9 cellular contexts compared by ENCODE assay signal in the genomic region with DNA sequence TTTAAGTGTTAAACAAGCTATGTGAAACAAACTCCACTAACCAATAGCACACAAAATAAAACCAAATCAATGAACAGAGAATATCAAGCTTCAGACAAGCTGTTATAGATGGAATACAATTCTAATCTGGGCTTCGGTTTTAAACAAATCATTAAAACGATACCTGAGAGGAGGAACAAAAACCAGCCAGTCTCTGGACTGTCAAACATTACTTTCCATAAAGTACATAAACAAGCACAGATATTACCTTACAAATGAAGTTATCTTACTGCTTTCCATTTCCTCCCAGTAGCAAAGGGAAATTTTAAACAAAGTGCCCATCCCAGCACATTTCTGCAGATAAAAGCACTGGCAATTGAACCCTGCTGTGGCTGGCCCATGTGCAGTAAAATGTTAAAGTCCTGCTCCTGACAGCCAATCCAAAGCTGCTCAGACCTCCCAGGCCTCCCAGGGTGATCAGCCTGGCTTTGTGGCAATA.
DNase-seq lines count a peak whose midpoint lies in the region; ATAC-seq and TF ChIP-seq lines count a peak whose summit lies in the region.
"Had no signal": no experiment of that assay in that cellular context is flagged by ENCODE, and none has a peak within 500 bp of the region (broad histone marks: within the 10 kb centered on the region; RNA-seq: fewer than 3 reads in every experiment).

No MANE protein-coding gene starts in this region.

- DNase-seq in COLO668 (lab: John Stamatoyannopoulos, UW; ENCODE audit: unreplicated experiment) (peak; percentile 15), right atrium auricular region (ENCODE audit: low spot score) (no peak)
- DNase-seq in activated T-cell treated with anti-CD3 and anti-CD28 coated beads, Interleukin-2, amount 50 U/mL, for 48 hours: no peak
- no peak for DNase-seq in activated T-helper 2 cell treated with anti-CD3 and anti-CD28 coated beads, Interferon-gamma antibody, Interleukin-2, Interleukin-4, amounts not matched to agents 10 μg/mL and 5 μg/mL and 100 μg/mL, durations not matched to agents 14 hours and 24 hours and 36 hours (ENCODE audit: low spot score)
- no peak for DNase-seq in CD4-positive, alpha-beta T cell

- H3K4me2 ChIP-seq in SU-DHL-6 (ENCODE audit: low read depth, low read length, poor library complexity, severe bottlenecking): peak overlapping the region; percentile 20

- H3K27me3 ChIP-seq in SU-DHL-6 (ENCODE audit: low read length) (no peaks in the 10 kb centered on the region), right atrium auricular region (no peaks in the 10 kb centered on the region)
- no peaks in the 10 kb centered on the region for H3K27me3 ChIP-seq in CD4-positive, alpha-beta T cell (ENCODE audit: control insufficient read depth, insufficient read depth, low read length)

- H3K9ac ChIP-seq in SU-DHL-6 (ENCODE audit: low read length): no peak overlapping the region

- POLR2A ChIA-PET in CD4-positive, alpha-beta T cell (lab: Charles Lee): no interaction called here

- H3K4me1 ChIP-seq in right atrium auricular region: no peaks in the 10 kb centered on the region

- H3K27ac ChIP-seq in SU-DHL-6 (ENCODE audit: low read depth, low read length): no peak overlapping the region
- no peak overlapping the region for H3K27ac ChIP-seq in CD4-positive, alpha-beta T cell (ENCODE audit: low read depth, low read length)
- no peak overlapping the region for H3K27ac ChIP-seq in right atrium auricular region
- H3K27ac ChIP-seq: C4-2B had no signal

- TF ChIP-seq CTCF in SU-DHL-6 (IDR thresholded peaks at IDR 0.05; ENCODE audit: insufficient read depth, low read length, poor library complexity, severe bottlenecking) (no peak), right atrium auricular region (IDR thresholded peaks at IDR 0.05) (no peak)
- no peak for TF ChIP-seq CTCF in CD4-positive, alpha-beta T cell (IDR thresholded peaks at IDR 0.05)

- ATAC-seq in GM19452 (IDR thresholded peaks at IDR 0.05; ENCODE audit: unreplicated experiment) (peak; percentile 71), HG03060 (IDR thresholded peaks at IDR 0.05; ENCODE audit: low read depth, unreplicated experiment) (peak; percentile 93)
- ATAC-seq in CD4-positive, alpha-beta T cell (ENCODE audit: poor library complexity): no peak

- H2AFZ ChIP-seq in SU-DHL-6 (ENCODE audit: low read depth, low read length, severe bottlenecking): no peak overlapping the region

- H3K27me3 Mint-ChIP-seq in activated T-helper 2 cell treated with anti-CD3 and anti-CD28 coated beads, Interferon-gamma antibody, Interleukin-2, Interleukin-4, amounts not matched to agents 10 μg/mL and 5 μg/mL and 100 μg/mL, durations not matched to agents 14 hours and 24 hours and 36 hours (ENCODE audit: low read depth): peaks cover 2% of the 10 kb centered on the region
- H3K27me3 Mint-ChIP-seq in CD4-positive, alpha-beta T cell: no peaks in the 10 kb centered on the region

- H3K4me3 Mint-ChIP-seq in activated T-helper 2 cell treated with anti-CD3 and anti-CD28 coated beads, Interferon-gamma antibody, Interleukin-2, Interleukin-4, amounts not matched to agents 10 μg/mL and 5 μg/mL and 100 μg/mL, durations not matched to agents 14 hours and 24 hours and 36 hours (ENCODE audit: low read depth): no peak overlapping the region
- H3K4me3 Mint-ChIP-seq in CD4-positive, alpha-beta T cell: no peak overlapping the region

- H3K27ac Mint-ChIP-seq in activated T-helper 2 cell treated with anti-CD3 and anti-CD28 coated beads, Interferon-gamma antibody, Interleukin-2, Interleukin-4, amounts not matched to agents 10 μg/mL and 5 μg/mL and 100 μg/mL, durations not matched to agents 14 hours and 24 hours and 36 hours: no peak overlapping the region
- no peak overlapping the region for H3K27ac Mint-ChIP-seq in CD4-positive, alpha-beta T cell

- no peaks in the 10 kb centered on the region for H3K36me3 ChIP-seq in SU-DHL-6 (ENCODE audit: low read length)
- no peaks in the 10 kb centered on the region for H3K36me3 ChIP-seq in right atrium auricular region

- H3K4me3 ChIP-seq in SU-DHL-6 (ENCODE audit: insufficient read depth, low read length, poor library complexity, severe bottlenecking): no peak overlapping the region
- H3K4me3 ChIP-seq in right atrium auricular region: no peak overlapping the region

- no peaks in the 10 kb centered on the region for H3K79me2 ChIP-seq in SU-DHL-6 (ENCODE audit: insufficient read depth, low read length)

- H4K20me1 ChIP-seq in SU-DHL-6 (ENCODE audit: low read depth, low read length): no peaks in the 10 kb centered on the region

- intact Hi-C loops in activated T-helper 2 cell treated with anti-CD3 and anti-CD28 coated beads, Interferon-gamma antibody, Interleukin-2, Interleukin-4, amounts not matched to agents 10 μg/mL and 5 μg/mL and 100 μg/mL, durations not matched to agents 14 hours and 24 hours and 36 hours (cut with micrococcal nuclease): no loop called here
- intact Hi-C loops in CD4-positive, alpha-beta T cell (cut with DNase I, micrococcal nuclease): no loop called here

- CTCF ChIA-PET in CD4-positive, alpha-beta T cell (lab: Charles Lee): no interaction called here

- no peaks in the 10 kb centered on the region for H3K9me2 ChIP-seq in SU-DHL-6 (replicated peaks; ENCODE audit: insufficient read depth, low read length)

- H3F3A ChIP-seq in SU-DHL-6 (ENCODE audit: insufficient read depth): no peaks in the 10 kb centered on the region

- H3K9me3 ChIP-seq in SU-DHL-6 (ENCODE audit: insufficient read depth, low read length) (no peaks in the 10 kb centered on the region), right atrium auricular region (no peaks in the 10 kb centered on the region)
- no peaks in the 10 kb centered on the region for H3K9me3 ChIP-seq in CD4-positive, alpha-beta T cell (ENCODE audit: control insufficient read depth, low read length)

- no peaks in the 10 kb centered on the region for H3K36me3 Mint-ChIP-seq in activated T-helper 2 cell treated with anti-CD3 and anti-CD28 coated beads, Interferon-gamma antibody, Interleukin-2, Interleukin-4, amounts not matched to agents 10 μg/mL and 5 μg/mL and 100 μg/mL, durations not matched to agents 14 hours and 24 hours and 36 hours (ENCODE audit: low read depth)
- H3K36me3 Mint-ChIP-seq in CD4-positive, alpha-beta T cell (ENCODE audit: low read depth): no peaks in the 10 kb centered on the region

- H3K4me1 Mint-ChIP-seq in activated T-helper 2 cell treated with anti-CD3 and anti-CD28 coated beads, Interferon-gamma antibody, Interleukin-2, Interleukin-4, amounts not matched to agents 10 μg/mL and 5 μg/mL and 100 μg/mL, durations not matched to agents 14 hours and 24 hours and 36 hours (ENCODE audit: low read depth): peaks cover 3% of the 10 kb centered on the region
- no peaks in the 10 kb centered on the region for H3K4me1 Mint-ChIP-seq in CD4-positive, alpha-beta T cell (ENCODE audit: low read depth)

- no peaks in the 10 kb centered on the region for H3K9me3 Mint-ChIP-seq in activated T-helper 2 cell treated with anti-CD3 and anti-CD28 coated beads, Interferon-gamma antibody, Interleukin-2, Interleukin-4, amounts not matched to agents 10 μg/mL and 5 μg/mL and 100 μg/mL, durations not matched to agents 14 hours and 24 hours and 36 hours
- no peaks in the 10 kb centered on the region for H3K9me3 Mint-ChIP-seq in CD4-positive, alpha-beta T cell
